8 cellular contexts compared by ENCODE assay signal in genomic region chr2:131092409-131093065, GRCh38. TPM values are rescaled to one million over a fixed set of nuclear protein-coding genes. Genes with fewer than 3 reads are reported as not detected.
DNase-seq lines count a peak whose midpoint lies in the region; ATAC-seq, FAIRE-seq and TF ChIP-seq lines count a peak whose summit lies in the region.

No MANE protein-coding gene starts in this region.

- peak overlapping the region; percentile 89 for H3K27ac ChIP-seq in CD8-positive, alpha-beta T cell (ENCODE audit: low read depth, low read length)
- peak overlapping the region; percentile 96 to 98 for H3K27ac ChIP-seq in mucosa of rectum (ENCODE audit: low read depth in 2 of 2, low read length in 2 of 2)

- ATAC-seq in CD8-positive, alpha-beta T cell: no peak
- ATAC-seq in HG03159 (IDR thresholded peaks at IDR 0.05; ENCODE audit: unreplicated experiment): no peak

- H3K4me1 ChIP-seq in CD8-positive, alpha-beta T cell (ENCODE audit: insufficient read depth, low read length): peaks cover 16% of the 10 kb centered on the region
- H3K4me1 ChIP-seq in mucosa of rectum (ENCODE audit: control insufficient read depth in 2 of 2, insufficient read depth in 2 of 2, low read length in 2 of 2): peaks cover 3 to 8% of the 10 kb centered on the region in 2 donors

- H3K9ac ChIP-seq in mucosa of rectum (ENCODE audit: low read depth in 1 of 2, low read length in 2 of 2): peak overlapping the region; percentile 84 to 97

- peaks cover 26% of the 10 kb centered on the region for H3K36me3 Mint-ChIP-seq in CD8-positive, alpha-beta T cell

- H3K36me3 ChIP-seq in CD8-positive, alpha-beta T cell (ENCODE audit: insufficient read depth, low read length): peaks cover 10% of the 10 kb centered on the region
- H3K36me3 ChIP-seq in bronchial epithelial cell (ENCODE audit: control insufficient read depth, insufficient read depth, low read length) (peaks cover 3% of the 10 kb centered on the region), mucosa of rectum (ENCODE audit: control insufficient read depth in 2 of 2, insufficient read depth in 2 of 2, low read length in 2 of 2) (peaks cover 9 to 15% of the 10 kb centered on the region in 2 donors)

- H3K4me1 Mint-ChIP-seq in CD8-positive, alpha-beta T cell (ENCODE audit: low read depth): peaks cover 31% of the 10 kb centered on the region

- H3K27me3 ChIP-seq in CD8-positive, alpha-beta T cell (ENCODE audit: insufficient read depth, low read length): no peaks in the 10 kb centered on the region
- H3K27me3 ChIP-seq in bronchial epithelial cell (ENCODE audit: control insufficient read depth, insufficient read depth, low read length) (no peaks in the 10 kb centered on the region), mucosa of rectum (ENCODE audit: control insufficient read depth in 2 of 2, insufficient read depth in 2 of 2, low read length in 2 of 2) (no peaks in the 10 kb centered on the region)

- no peak for FAIRE-seq in bronchial epithelial cell (lab: Jason Lieb, UNC)

- no peaks in the 10 kb centered on the region for H3K9me3 Mint-ChIP-seq in CD8-positive, alpha-beta T cell

- peak in 2 of 7 experiments; percentile 30 for DNase-seq in CD8-positive, alpha-beta T cell
- DNase-seq in NB4 (ENCODE audit: low read depth) (peak; percentile 14), bronchial epithelial cell (ENCODE audit: low read depth) (peak; percentile 8), D341Med (ENCODE audit: low spot score) (no peak), NCI-H748 treated with DMSO at 0.1 percent for 48 hours (lab: John Stamatoyannopoulos, UW) (no peak), COLO829 (ENCODE audit: low spot score) (no peak)

- H3K27me3 Mint-ChIP-seq in CD8-positive, alpha-beta T cell (ENCODE audit: low read depth): no peaks in the 10 kb centered on the region

- peak overlapping the region; percentile 90 for H3K27ac Mint-ChIP-seq in CD8-positive, alpha-beta T cell

- TF ChIP-seq POLR2A in NB4 (IDR thresholded peaks at IDR 0.05; ENCODE audit: extremely low read depth, insufficient read length): no peak

- TF ChIP-seq CTCF in CD8-positive, alpha-beta T cell (IDR thresholded peaks at IDR 0.05): no peak
- TF ChIP-seq CTCF in NB4 (IDR thresholded peaks at IDR 0.05; ENCODE audit: low read depth, low read length) (no peak), bronchial epithelial cell (IDR thresholded peaks at IDR 0.05; ENCODE audit: insufficient read depth, low read length, severe bottlenecking) (no peak)

- no peaks in the 10 kb centered on the region for H3K9me3 ChIP-seq in CD8-positive, alpha-beta T cell (ENCODE audit: low read length)
- no peaks in the 10 kb centered on the region for H3K9me3 ChIP-seq in mucosa of rectum (ENCODE audit: control insufficient read depth in 2 of 2, low read length in 2 of 2)

- intact Hi-C loops in CD8-positive, alpha-beta T cell (cut with DNase I, micrococcal nuclease): loop anchor here (1.0 to 5.0 kb wide), 9 partner anchors 13 to 910 kb away; partner anchors contain the start of genes IMP4 (in 2 of the 2), PLEKHB2 (in 2 of the 2), GPR148 (in 1 of the 2) and MZT2A (in 1 of the 2)

- POLR2A ChIA-PET in CD8-positive, alpha-beta T cell (lab: Charles Lee): interaction anchor here (0.6 to 3.5 kb wide), 9 partner anchors 7 to 751 kb away, joined by 3 to 45 read pairs (median 5); partner anchors contain the start of gene PLEKHB2

- H3K4me3 Mint-ChIP-seq in CD8-positive, alpha-beta T cell: peak overlapping the region; percentile 83

- peak overlapping the region; percentile 72 for H3K4me3 ChIP-seq in CD8-positive, alpha-beta T cell (ENCODE audit: low read depth, low read length)
- peak overlapping the region; percentile 80 for H3K4me3 ChIP-seq in NB4 (ENCODE audit: low read depth, low read length)
- peak overlapping the region; percentile 68 for H3K4me3 ChIP-seq in bronchial epithelial cell (ENCODE audit: low read depth, low read length)
- H3K4me3 ChIP-seq in mucosa of rectum (ENCODE audit: low read length in 2 of 2): peak overlapping the region; percentile 86 to 90

- CTCF ChIA-PET in CD8-positive, alpha-beta T cell (lab: Charles Lee): interaction anchor here (1.0 to 1.7 kb wide), 4 partner anchors 10 to 79 kb away, joined by 3 to 6 read pairs (median 4); partner anchors contain the start of gene PLEKHB2

RNA-seq across cellular contexts. Expression of gene FAM168B, which starts 0.7 kb away (rescaled TPM):
- total RNA-seq in CD8-positive, alpha-beta T cell: 10 to 100 TPM; 87.3 to 91.7 TPM
- 168 and 214 TPM in 2 replicates for total RNA-seq in bronchial epithelial cell

RNA-seq across cellular contexts. Expression of gene PLEKHB2, which starts 12.6 kb away (rescaled TPM):
- total RNA-seq in CD8-positive, alpha-beta T cell: 10 to 100 TPM; 89.8 to 90.1 TPM
- total RNA-seq in bronchial epithelial cell: 155 and 204 TPM in 2 replicates

Comparison
In these comparisons a context has a peak if more than half of its experiments do, and no peak if none do; other contexts are left out.
1. DNase-seq: peak in NB4 (single experiment) and bronchial epithelial cell (single experiment); none in D341Med (single experiment), NCI-H748 treated with DMSO at 0.1 percent for 48 hours (single experiment) and COLO829 (single experiment).
2. Peak in every context shown above with its lines, with median percentiles within 50 percentile points of each other: H3K4me3 ChIP-seq.